ENCODE assay signal across 2 cellular contexts in the genomic region with DNA sequence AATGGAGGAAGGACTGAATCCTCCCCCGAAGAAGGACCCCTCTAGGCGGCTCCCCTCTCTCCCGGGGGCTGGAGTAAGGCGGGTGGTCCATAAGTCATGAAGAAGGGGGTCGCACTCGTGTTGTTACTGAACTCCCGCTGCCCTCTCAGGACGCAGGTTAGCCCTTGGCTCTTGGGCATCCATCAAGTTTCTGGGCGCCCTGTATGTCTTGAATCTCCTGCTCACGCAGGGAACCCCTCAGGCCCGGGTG.
TF ChIP-seq lines count a peak whose summit lies in the region.

No MANE protein-coding gene starts in this region.

TF ChIP-seq in HCT116, 20 proteins besides CTCF, POLR2A, EP300 and RAD21:
- TF ChIP-seq TCF7L2 (IDR thresholded peaks at IDR 0.05; ENCODE audit: borderline replicate concordance, extremely low read depth, insufficient read depth, insufficient read length) (no peak), REST (IDR thresholded peaks at IDR 0.05; ENCODE audit: low read depth) (no peak), FOSL1 (IDR thresholded peaks at IDR 0.05; ENCODE audit: low read depth) (no peak), CBX3 (IDR thresholded peaks at IDR 0.05; ENCODE audit: low read depth) (no peak), JUND (IDR thresholded peaks at IDR 0.05) (no peak), EZH2 (IDR thresholded peaks at IDR 0.05) (no peak), ZFX (IDR thresholded peaks at IDR 0.05) (no peak), YY1 (IDR thresholded peaks at IDR 0.05; ENCODE audit: extremely low read depth, insufficient replicate concordance, low read depth, low read length) (no peak), ZNF274 (IDR thresholded peaks at IDR 0.05; ENCODE audit: low read depth, low read length) (no peak), POLR2AphosphoS5 (IDR thresholded peaks at IDR 0.05; ENCODE audit: low read depth, low read length) (no peak), ZBTB33 (IDR thresholded peaks at IDR 0.05; ENCODE audit: extremely low read depth, insufficient replicate concordance, low read length) (no peak), CEBPB (IDR thresholded peaks at IDR 0.05; ENCODE audit: low read depth) (no peak)
- TF ChIP-seq, protein P1, sequence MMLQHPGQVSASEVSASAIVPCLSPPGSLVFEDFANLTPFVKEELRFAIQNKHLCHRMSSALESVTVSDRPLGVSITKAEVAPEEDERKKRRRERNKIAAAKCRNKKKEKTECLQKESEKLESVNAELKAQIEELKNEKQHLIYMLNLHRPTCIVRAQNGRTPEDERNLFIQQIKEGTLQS (IDR thresholded peaks at IDR 0.05): no peak
- TF ChIP-seq, protein P2, sequence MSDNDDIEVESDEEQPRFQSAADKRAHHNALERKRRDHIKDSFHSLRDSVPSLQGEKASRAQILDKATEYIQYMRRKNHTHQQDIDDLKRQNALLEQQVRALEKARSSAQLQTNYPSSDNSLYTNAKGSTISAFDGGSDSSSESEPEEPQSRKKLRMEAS (IDR thresholded peaks at IDR 0.05): no peak

TF ChIP-seq in GM12891, 5 proteins besides CTCF, POLR2A, EP300 and RAD21:
- TF ChIP-seq PAX5 (IDR thresholded peaks at IDR 0.05; ENCODE audit: insufficient read depth, low read length, severe bottlenecking) (no peak), SPI1 (IDR thresholded peaks at IDR 0.05; ENCODE audit: low read depth, low read length) (no peak), POLR2AphosphoS5 (IDR thresholded peaks at IDR 0.05; ENCODE audit: low read depth, low read length) (no peak)
